Comparison of ENCODE assay signal across 8 cellular contexts in the genomic region with DNA sequence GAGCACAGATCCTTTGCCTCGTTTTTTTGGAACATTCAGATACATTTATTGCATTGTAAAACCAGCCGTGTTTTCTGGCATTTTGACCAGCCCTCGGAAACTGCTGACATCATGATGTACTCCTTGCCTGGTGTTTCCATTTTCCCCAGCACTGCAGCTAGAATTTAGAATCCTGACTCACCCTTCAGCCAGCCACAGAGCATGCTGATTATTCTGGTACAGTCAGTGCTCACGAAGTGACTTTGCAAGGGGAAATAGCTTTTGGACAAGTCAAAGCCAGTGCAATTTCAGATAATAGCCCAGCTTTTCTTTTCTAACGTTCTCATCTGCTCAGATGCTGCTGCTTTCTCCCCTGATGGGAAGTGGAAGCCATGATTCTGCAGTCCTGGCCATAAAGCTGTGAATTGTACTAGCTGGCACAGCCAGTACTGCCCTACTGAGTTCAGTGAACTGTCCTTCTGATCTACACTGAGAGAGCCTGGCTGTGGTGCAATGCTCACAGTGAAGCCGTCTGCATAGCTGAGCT. TPM values are rescaled to one million over a fixed set of nuclear protein-coding genes. Genes with fewer than 3 reads are reported as not detected.
DNase-seq lines count a peak whose midpoint lies in the region; TF ChIP-seq lines count a peak whose summit lies in the region.

No MANE protein-coding gene starts in this region.

- no peak for TF ChIP-seq CTCF in colonic mucosa (IDR thresholded peaks at IDR 0.05)
- no peak for TF ChIP-seq CTCF in uterus (IDR thresholded peaks at IDR 0.05)

- DNase-seq in AG20443 (ENCODE audit: low spot score) (peak; percentile 91), NCI-H2227 treated with DMSO at 0.1 percent for 48 hours (lab: John Stamatoyannopoulos, UW) (peak; percentile 22), colonic mucosa (no peak), medulla oblongata (ENCODE audit: extremely low spot score) (peak; percentile 84), uterus (peak; percentile 73 to 76), germinal center (ENCODE audit: low spot score) (no peak), NCI-H524 treated with DMSO at 0.1 percent for 48 hours (lab: John Stamatoyannopoulos, UW) (no peak)
- no peak for DNase-seq in activated CD8-positive, alpha-beta memory T cell treated with anti-CD3 and anti-CD28 coated beads, Interleukin-2, amount 50 U/mL, for 48 hours

- no peak for TF ChIP-seq POLR2A in uterus (IDR thresholded peaks at IDR 0.05)

- no peak overlapping the region for H3K4me3 ChIP-seq in colonic mucosa
- H3K4me3 ChIP-seq in uterus, result no peak overlapping the region

- H3K4me1 ChIP-seq in colonic mucosa (no peaks in the 10 kb centered on the region), uterus (no peaks in the 10 kb centered on the region)

- H3K27ac ChIP-seq in colonic mucosa (peak overlapping the region; percentile 34), uterus (peak overlapping the region; percentile 47 to 75)

- H3K36me3 ChIP-seq in colonic mucosa, result no peaks in the 10 kb centered on the region
- no peaks in the 10 kb centered on the region for H3K36me3 ChIP-seq in uterus

- no peaks in the 10 kb centered on the region for H3K27me3 ChIP-seq in colonic mucosa
- no peaks in the 10 kb centered on the region for H3K27me3 ChIP-seq in uterus

- no peak overlapping the region for H3K9ac ChIP-seq in colonic mucosa (ENCODE audit: low read depth in 2 of 2, low read length in 2 of 2)

- intact Hi-C loops in colonic mucosa (cut with DNase I), result no loop called here
- intact Hi-C loops in uterus (cut with DNase I; ENCODE audit: low total_unique reads), result no loop called here

- H3K9me3 ChIP-seq in colonic mucosa, result no peaks in the 10 kb centered on the region
- H3K9me3 ChIP-seq in uterus, result no peaks in the 10 kb centered on the region

RNA-seq across cellular contexts. Expression of gene CNBP, which starts 12.1 kb away (rescaled TPM):
- 100 to 1,000 TPM; 204 to 279 TPM for total RNA-seq in colonic mucosa
- total RNA-seq in uterus, result 100 to 1,000 TPM; 355 to 461 (median 405) TPM

RNA-seq across cellular contexts. Expression of gene ISY1, which starts 34.9 kb away (rescaled TPM):
- total RNA-seq in colonic mucosa (10 to 100 TPM; 32.8 to 36.9 TPM), uterus (10 to 100 TPM in 2 of 4 donors, 1 to 10 TPM in 2; 4.1 to 39.3 (median 22.3) TPM)

RNA-seq across cellular contexts. Expression of gene COPG1, which starts 53.6 kb away (rescaled TPM):
- 100 to 1,000 TPM; 285 to 288 TPM for total RNA-seq in colonic mucosa
- total RNA-seq in uterus, result 100 to 1,000 TPM in 2 of 4 donors, 10 to 100 TPM in 2; 35.6 to 409 (median 118) TPM

Comparison
In these comparisons a context has a peak if more than half of its experiments do, and no peak if none do; other contexts are left out.
1. DNase-seq: peak in AG20443 (single experiment), NCI-H2227 treated with DMSO at 0.1 percent for 48 hours (single experiment), medulla oblongata (single experiment) and uterus (2 of 2); none in colonic mucosa (single experiment), germinal center (single experiment), NCI-H524 treated with DMSO at 0.1 percent for 48 hours (single experiment) and activated CD8-positive, alpha-beta memory T cell treated with anti-CD3 and anti-CD28 coated beads, Interleukin-2, amount 50 U/mL, for 48 hours (single experiment).